In the genomic region with DNA sequence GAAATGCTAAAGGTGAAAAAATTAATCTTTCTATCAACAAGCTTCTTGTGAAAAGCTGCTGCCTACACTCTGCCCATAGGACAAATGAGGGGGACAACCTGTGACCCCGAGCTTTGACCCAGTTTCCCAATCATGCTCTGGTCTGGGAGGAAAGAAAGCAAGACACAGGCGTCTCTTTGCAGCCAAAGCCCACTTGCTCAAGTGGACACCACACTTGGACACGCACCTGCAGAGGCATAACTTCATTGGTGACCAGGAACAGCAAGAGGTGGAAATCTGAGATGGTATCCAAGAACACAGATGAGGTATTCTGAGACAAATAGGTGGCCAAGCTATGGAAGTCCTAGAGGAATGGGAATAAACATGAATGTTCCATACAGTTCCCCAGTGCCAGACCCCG, we compare ENCODE assay signal across 10 cellular contexts. TPM values are rescaled to one million over a fixed set of nuclear protein-coding genes. Genes with fewer than 3 reads are reported as not detected.
DNase-seq lines count a peak whose midpoint lies in the region; ATAC-seq, FAIRE-seq and TF ChIP-seq lines count a peak whose summit lies in the region.
"Had no signal": no experiment of that assay in that cellular context is flagged by ENCODE, and none has a peak within 500 bp of the region (broad histone marks: within the 10 kb centered on the region; RNA-seq: fewer than 3 reads in every experiment).

No MANE protein-coding gene starts in this region.

- POLR2A ChIA-PET in HepG2 (lab: Yijun Ruan, JAX) = interaction anchor here (1.8 kb wide), 1 partner anchor 15 kb away, joined by 5 read pairs; the partner anchor contains the start of gene FAAP100

- no peak for FAIRE-seq in HepG2 (lab: Jason Lieb, UNC)

- intact Hi-C loops in ascending aorta (cut with DNase I) (loop anchor here (1.0 to 2.0 kb wide), 2 partner anchors 26 to 52 kb away; no protein-coding TSS in a partner anchor), HepG2 (cut with micrococcal nuclease; ENCODE audit: unreplicated experiment) (no loop called here)

- DNase-seq in HFF-Myc (ENCODE audit: extremely low read depth, low read depth) = no peak
- DNase-seq in ascending aorta (ENCODE audit: low spot score in 2 of 2) = no peak
- no peak for DNase-seq in HepG2 (ENCODE audit: low spot score)
- DNase-seq in GDM1 (lab: John Stamatoyannopoulos, UW) = no peak
- DNase-seq in HK-2 (ENCODE audit: unreplicated experiment) = no peak
- DNase-seq: stimulated activated CD4-positive, alpha-beta T cell treated with anti-CD3 and anti-CD28 coated beads, Interleukin-4, amount 100 ng/mL, for 1 hour; T-helper 1 cell had no signal

- TF ChIP-seq POLR2A in HepG2 (IDR thresholded peaks at IDR 0.05; ENCODE audit: insufficient read depth in 1 of 2, low read depth in 2 of 2, low read length in 2 of 2) = no peak

- H4K20me1 ChIP-seq in HepG2 (ENCODE audit: insufficient read depth, low read length) = no peaks in the 10 kb centered on the region

- TF ChIP-seq CTCF in HFF-Myc (IDR thresholded peaks at IDR 0.05; ENCODE audit: low read depth, low read length, missing control alignments) (no peak), ascending aorta (IDR thresholded peaks at IDR 0.05) (no peak), HepG2 (CRISPR knock-in tag; IDR thresholded peaks at IDR 0.05) (no peak)

- in situ Hi-C loops in HepG2 (cut with HindIII; ENCODE audit: extremely low pct_ligation_motif_present, low pct_unique_long_range_greater_than_20kb) = no loop called here

- H3K27ac ChIP-seq in ascending aorta = peak overlapping the region; percentile 86 to 93
- no peak overlapping the region for H3K27ac ChIP-seq in HepG2 (ENCODE audit: extremely low read length, insufficient read depth, low read length)
- peak overlapping the region; percentile 73 for H3K27ac ChIP-seq in stomach smooth muscle (ENCODE audit: low read length)

- BruUV-seq in HepG2 (replicated peaks; lab: Mats Ljungman, UMichigan) = no TSS peak

- H3K36me3 ChIP-seq in ascending aorta (peaks cover 39 to 64% of the 10 kb centered on the region in 2 donors), HepG2 (replicated peaks in 1 of 2; ENCODE audit: control insufficient read depth in 1 of 2, insufficient read depth in 2 of 2, low read length in 2 of 2) (peaks cover 59 to 85% of the 10 kb centered on the region in 2 experiments), stomach smooth muscle (ENCODE audit: control insufficient read depth in 2 of 2, insufficient read depth in 2 of 2, low read length in 2 of 2) (peaks cover 62 to 64% of the 10 kb centered on the region in 2 donors)

- 100% methylated on average over 4 of the region's 4 CpGs for WGBS in HepG2 (ENCODE audit: low lambda C conversion rate)

- no peak overlapping the region for H3K9ac ChIP-seq in HepG2 (ENCODE audit: insufficient read depth, low read depth, low read length)
- peak overlapping the region; percentile 58 to 61 for H3K9ac ChIP-seq in stomach smooth muscle (ENCODE audit: low read length in 2 of 2)

- H2AFZ ChIP-seq in HepG2 (ENCODE audit: low read length) = no peak overlapping the region

- no peaks in the 10 kb centered on the region for H3K9me3 ChIP-seq in ascending aorta
- H3K9me3 ChIP-seq in HepG2 (ENCODE audit: low read length) = no peaks in the 10 kb centered on the region
- no peaks in the 10 kb centered on the region for H3K9me3 ChIP-seq in stomach smooth muscle (ENCODE audit: control insufficient read depth in 2 of 2, low read length in 2 of 2)

- H3K4me3 ChIP-seq in HFF-Myc (replicated peaks; ENCODE audit: low read depth, low read length) (peak overlapping the region; percentile 20), ascending aorta (peak overlapping the region; percentile 39), HepG2 (replicated peaks in 1 of 3; ENCODE audit: insufficient read depth in 1 of 3, low read depth in 2 of 3, low read length in 3 of 3) (no peak overlapping the region), stomach smooth muscle (ENCODE audit: low read length in 2 of 2) (peak overlapping the region; percentile 33 to 58)

- H3K4me2 ChIP-seq in HepG2 (ENCODE audit: low read depth, low read length) = no peak overlapping the region

- no peaks in the 10 kb centered on the region for H3K79me2 ChIP-seq in HepG2 (ENCODE audit: insufficient read depth, low read length)

- TF ChIP-seq RAD21 in HepG2 (CRISPR knock-in tag; IDR thresholded peaks at IDR 0.05) = no peak

- no peaks in the 10 kb centered on the region for H3K27me3 ChIP-seq in ascending aorta
- no peaks in the 10 kb centered on the region for H3K27me3 ChIP-seq in HepG2 (ENCODE audit: control insufficient read depth in 1 of 2, insufficient read depth in 2 of 2, low read length in 2 of 2)
- H3K27me3 ChIP-seq in stomach smooth muscle (ENCODE audit: control insufficient read depth in 1 of 2, insufficient read depth in 2 of 2, low read length in 2 of 2) = no peaks in the 10 kb centered on the region

- TF ChIP-seq EP300 in HepG2 (IDR thresholded peaks at IDR 0.05; ENCODE audit: low read depth in 2 of 2, low read length in 2 of 2) (no peak), HepG2 (CRISPR knock-in tag; IDR thresholded peaks at IDR 0.05; ENCODE audit: borderline replicate concordance) (no peak)

- ATAC-seq in HepG2 (no peak), GM18861 (IDR thresholded peaks at IDR 0.05; ENCODE audit: unreplicated experiment) (no peak), HG03469 (IDR thresholded peaks at IDR 0.05; ENCODE audit: unreplicated experiment) (no peak)

- peaks cover 31 to 52% of the 10 kb centered on the region in 2 donors for H3K4me1 ChIP-seq in ascending aorta
- H3K4me1 ChIP-seq in HepG2 (ENCODE audit: insufficient read depth, low read length) = no peaks in the 10 kb centered on the region
- H3K4me1 ChIP-seq in stomach smooth muscle (ENCODE audit: control insufficient read depth, insufficient read depth, low read length) = peaks cover 25% of the 10 kb centered on the region

- CTCF ChIA-PET in HepG2 (lab: Yijun Ruan, JAX; ENCODE audit: low intra/inter-chr PET ratio, low total read pairs) = no interaction called here

RNA-seq across cellular contexts. Expression of gene FAAP100, which starts 15.0 kb away (rescaled TPM):
- total RNA-seq in ascending aorta = 75.6 TPM
- total RNA-seq in HepG2 (2016; rRNA removed; fragmentation: Illumina TruSeq; extraction: Trizol) = 13.9 and 20.8 TPM in 2 replicates
- total RNA-seq in HepG2 (2016; cell fraction: cytosol; rRNA removed; fragmentation: Illumina TruSeq; extraction: Trizol; ENCODE audit: low read depth) = 10.4 and 11.2 TPM in 2 replicates
- total RNA-seq in HepG2 (2016; cell fraction: insoluble cytoplasmic fraction; rRNA removed; fragmentation: Illumina TruSeq; extraction: Trizol) = 11.4 and 20.4 TPM in 2 replicates
- 23.6 and 25.4 TPM in 2 replicates for total RNA-seq in HepG2 (2016; cell fraction: membrane; rRNA removed; fragmentation: Illumina TruSeq; extraction: Trizol)
- 19.0 and 22.7 TPM in 2 replicates for total RNA-seq in HepG2 (2016; cell fraction: nucleus; rRNA removed; fragmentation: Illumina TruSeq; extraction: Trizol)
- polyA plus RNA-seq in HepG2 (2011; rRNA removed) = 7.6 and 11.1 TPM in 2 replicates
- polyA plus RNA-seq in HepG2 (2011; cell fraction: cytosol; rRNA removed) = 6.5 and 11.8 TPM in 2 replicates
- polyA plus RNA-seq in HepG2 (2011; cell fraction: nucleus; rRNA removed) = 37.4 and 38.6 TPM in 2 replicates
- polyA plus RNA-seq in HepG2 (2012) = 9.3 and 10.7 TPM in 2 replicates
- 6.1 and 6.4 TPM in 2 replicates for polyA plus RNA-seq in HepG2 (2016; cell fraction: cytosol; fragmentation: Illumina TruSeq; extraction: Trizol; ENCODE audit: low read depth)
- polyA plus RNA-seq in HepG2 (2016; cell fraction: insoluble cytoplasmic fraction; fragmentation: Illumina TruSeq; extraction: Trizol; ENCODE audit: low read depth) = 13.7 and 17.1 TPM in 2 replicates
- polyA plus RNA-seq in HepG2 (2016; cell fraction: membrane; fragmentation: Illumina TruSeq; extraction: Trizol; ENCODE audit: low read depth) = 14.4 and 16.7 TPM in 2 replicates
- polyA plus RNA-seq in HepG2 (2016; cell fraction: nucleus; fragmentation: Illumina TruSeq; extraction: Trizol; ENCODE audit: insufficient read depth, low read depth) = 43.7 and 45.9 TPM in 2 replicates
- polyA minus RNA-seq in HepG2 (2011; rRNA and poly(A)+ RNA removed; ENCODE audit: low replicate concordance) = 13.6 and 27.9 TPM in 2 replicates
- polyA minus RNA-seq in HepG2 (2011; cell fraction: cytosol; rRNA and poly(A)+ RNA removed) = 7.7 and 8.2 TPM in 2 replicates
- polyA minus RNA-seq in HepG2 (2011; cell fraction: nucleus; rRNA and poly(A)+ RNA removed) = 22.8 and 26.2 TPM in 2 replicates

RNA-seq across cellular contexts. Expression of gene FSCN2, which starts 39.0 kb away (rescaled TPM):
- not detected for total RNA-seq in ascending aorta
- total RNA-seq in HepG2 (2016; rRNA removed; fragmentation: Illumina TruSeq; extraction: Trizol) = not detected in 2 replicates
- total RNA-seq in HepG2 (2016; cell fraction: cytosol; rRNA removed; fragmentation: Illumina TruSeq; extraction: Trizol; ENCODE audit: low read depth) = not detected in 2 replicates
- not detected in 2 replicates for total RNA-seq in HepG2 (2016; cell fraction: insoluble cytoplasmic fraction; rRNA removed; fragmentation: Illumina TruSeq; extraction: Trizol)
- total RNA-seq in HepG2 (2016; cell fraction: membrane; rRNA removed; fragmentation: Illumina TruSeq; extraction: Trizol) = not detected in 2 replicates
- total RNA-seq in HepG2 (2016; cell fraction: nucleus; rRNA removed; fragmentation: Illumina TruSeq; extraction: Trizol) = not detected in 2 replicates
- polyA plus RNA-seq in HepG2 (2011; rRNA removed) = 0.09 and 0.31 TPM in 2 replicates
- polyA plus RNA-seq in HepG2 (2011; cell fraction: cytosol; rRNA removed) = 0.17 TPM in 2 replicates
- 2.2 and 2.8 TPM in 2 replicates for polyA plus RNA-seq in HepG2 (2011; cell fraction: nucleus; rRNA removed)
- polyA plus RNA-seq in HepG2 (2012) = 0.11 and 0.17 TPM in 2 replicates
- polyA plus RNA-seq in HepG2 (2016; cell fraction: cytosol; fragmentation: Illumina TruSeq; extraction: Trizol; ENCODE audit: low read depth) = not detected in 2 replicates
- not detected in 2 replicates for polyA plus RNA-seq in HepG2 (2016; cell fraction: insoluble cytoplasmic fraction; fragmentation: Illumina TruSeq; extraction: Trizol; ENCODE audit: low read depth)
- not detected in 2 replicates for polyA plus RNA-seq in HepG2 (2016; cell fraction: membrane; fragmentation: Illumina TruSeq; extraction: Trizol; ENCODE audit: low read depth)
- not detected in 2 replicates for polyA plus RNA-seq in HepG2 (2016; cell fraction: nucleus; fragmentation: Illumina TruSeq; extraction: Trizol; ENCODE audit: insufficient read depth, low read depth)
- 1.5 and 1.9 TPM in 2 replicates for polyA minus RNA-seq in HepG2 (2011; rRNA and poly(A)+ RNA removed; ENCODE audit: low replicate concordance)
- polyA minus RNA-seq in HepG2 (2011; cell fraction: cytosol; rRNA and poly(A)+ RNA removed) = not detected in 2 replicates
- 0.75 and 0.77 TPM in 2 replicates for polyA minus RNA-seq in HepG2 (2011; cell fraction: nucleus; rRNA and poly(A)+ RNA removed)

RNA-seq across cellular contexts. Expression of gene ACTG1, which starts 54.6 kb away (rescaled TPM):
- total RNA-seq in ascending aorta = 6,075 TPM
- 973 and 1,028 TPM in 2 replicates for total RNA-seq in HepG2 (2016; rRNA removed; fragmentation: Illumina TruSeq; extraction: Trizol)
- 361 and 399 TPM in 2 replicates for total RNA-seq in HepG2 (2016; cell fraction: cytosol; rRNA removed; fragmentation: Illumina TruSeq; extraction: Trizol; ENCODE audit: low read depth)
- 848 and 989 TPM in 2 replicates for total RNA-seq in HepG2 (2016; cell fraction: insoluble cytoplasmic fraction; rRNA removed; fragmentation: Illumina TruSeq; extraction: Trizol)
- total RNA-seq in HepG2 (2016; cell fraction: membrane; rRNA removed; fragmentation: Illumina TruSeq; extraction: Trizol) = 986 and 1,002 TPM in 2 replicates
- total RNA-seq in HepG2 (2016; cell fraction: nucleus; rRNA removed; fragmentation: Illumina TruSeq; extraction: Trizol) = 479 and 519 TPM in 2 replicates
- polyA plus RNA-seq in HepG2 (2011; rRNA removed) = 1,138 and 1,217 TPM in 2 replicates
- polyA plus RNA-seq in HepG2 (2011; cell fraction: cytosol; rRNA removed) = 2,631 and 2,697 TPM in 2 replicates
- polyA plus RNA-seq in HepG2 (2011; cell fraction: nucleus; rRNA removed) = 3,693 and 3,967 TPM in 2 replicates
- 1,881 and 2,139 TPM in 2 replicates for polyA plus RNA-seq in HepG2 (2012)
- polyA plus RNA-seq in HepG2 (2016; cell fraction: cytosol; fragmentation: Illumina TruSeq; extraction: Trizol; ENCODE audit: low read depth) = 598 and 619 TPM in 2 replicates
- polyA plus RNA-seq in HepG2 (2016; cell fraction: insoluble cytoplasmic fraction; fragmentation: Illumina TruSeq; extraction: Trizol; ENCODE audit: low read depth) = 1,358 and 1,713 TPM in 2 replicates
- polyA plus RNA-seq in HepG2 (2016; cell fraction: membrane; fragmentation: Illumina TruSeq; extraction: Trizol; ENCODE audit: low read depth) = 1,224 and 1,364 TPM in 2 replicates
- polyA plus RNA-seq in HepG2 (2016; cell fraction: nucleus; fragmentation: Illumina TruSeq; extraction: Trizol; ENCODE audit: insufficient read depth, low read depth) = 1,038 and 1,070 TPM in 2 replicates
- 750 and 1,581 TPM in 2 replicates for polyA minus RNA-seq in HepG2 (2011; rRNA and poly(A)+ RNA removed; ENCODE audit: low replicate concordance)
- 1,072 and 1,192 TPM in 2 replicates for polyA minus RNA-seq in HepG2 (2011; cell fraction: cytosol; rRNA and poly(A)+ RNA removed)
- 609 and 760 TPM in 2 replicates for polyA minus RNA-seq in HepG2 (2011; cell fraction: nucleus; rRNA and poly(A)+ RNA removed)

Comparison
In these comparisons a context has a peak if more than half of its experiments do, and no peak if none do; other contexts are left out.
1. H3K4me3 ChIP-seq: peak in HFF-Myc (single experiment), ascending aorta (2 of 2) and stomach smooth muscle (2 of 2); none in HepG2 (0 of 3).